20 cellular contexts compared by ENCODE assay signal in genomic region chr20:1472556-1473243, GRCh38. TPM values are rescaled to one million over a fixed set of nuclear protein-coding genes. Genes with fewer than 3 reads are reported as not detected.
DNase-seq lines count a peak whose midpoint lies in the region; ATAC-seq and TF ChIP-seq lines count a peak whose summit lies in the region.
"Had no signal": no experiment of that assay in that cellular context is flagged by ENCODE, and none has a peak within 500 bp of the region (broad histone marks: within the 10 kb centered on the region; RNA-seq: fewer than 3 reads in every experiment).

No MANE protein-coding gene starts in this region.

- H3K79me2 ChIP-seq in Karpas-422 (ENCODE audit: low read length), result no peaks in the 10 kb centered on the region

- H3K4me3 ChIP-seq in Karpas-422 (ENCODE audit: low read length), result no peak overlapping the region
- H3K4me3 ChIP-seq: cardiac muscle cell, gastrocnemius medialis, sigmoid colon had no signal

- H3K27ac Mint-ChIP-seq in T-helper 17 cell, result no peak overlapping the region
- H3K27ac Mint-ChIP-seq: activated naive CD8-positive, alpha-beta T cell treated with anti-CD3 and anti-CD28 coated beads, Interleukin-2, amount 10 ng/mL, durations not matched to agents 7 days and 5 days; endodermal cell; immature natural killer cell had no signal

- peak; percentile 42 for ATAC-seq in T-helper 17 cell
- ATAC-seq in HG03045 (IDR thresholded peaks at IDR 0.05; ENCODE audit: unreplicated experiment), result no peak
- no peak for ATAC-seq in GM19351 (IDR thresholded peaks at IDR 0.05; ENCODE audit: unreplicated experiment)
- ATAC-seq in HG02884 (IDR thresholded peaks at IDR 0.05; ENCODE audit: unreplicated experiment), result no peak
- ATAC-seq: gastrocnemius medialis, PC-3 had no signal

- no peaks in the 10 kb centered on the region for H4K20me1 ChIP-seq in Karpas-422 (ENCODE audit: insufficient read depth, low read depth, low read length)

- H3K4me2 ChIP-seq in Karpas-422 (ENCODE audit: low read depth, low read length, poor library complexity, severe bottlenecking), result no peak overlapping the region

- DNase-seq in Karpas-422 (peak; percentile 62), T-helper 17 cell (no peak), medulla oblongata (ENCODE audit: extremely low spot score) (peak; percentile 15), GM03348 (ENCODE audit: low spot score) (no peak)
- DNase-seq: activated CD4-positive, alpha-beta T cell treated with anti-CD3 and anti-CD28 coated beads for 1 hour; activated CD8-positive, alpha-beta memory T cell treated with anti-CD3 and anti-CD28 coated beads, Interleukin-2, amount 50 U/mL, for 48 hours; activated naive CD8-positive, alpha-beta T cell treated with anti-CD3 and anti-CD28 coated beads, Interleukin-2, amount 10 ng/mL, durations not matched to agents 7 days and 5 days; endodermal cell; gastrocnemius medialis; immature natural killer cell; mesenchymal stem cell; NCI-H226; PC-3; sigmoid colon; stimulated activated CD4-positive, alpha-beta T cell treated with anti-CD3 and anti-CD28 coated beads, Interleukin-4, amount 100 ng/mL, for 1 hour had no signal

- H3K4me3 Mint-ChIP-seq in T-helper 17 cell, result no peak overlapping the region
- H3K4me3 Mint-ChIP-seq: activated naive CD8-positive, alpha-beta T cell treated with anti-CD3 and anti-CD28 coated beads, Interleukin-2, amount 10 ng/mL, durations not matched to agents 7 days and 5 days; endodermal cell; immature natural killer cell had no signal

- no peaks in the 10 kb centered on the region for H3K9me2 ChIP-seq in Karpas-422 (replicated peaks; ENCODE audit: insufficient read depth, low read length)

- 0 out of 2 replicates have a peak overlapping the region, but pooled peaks have one; percentile 14 for H3K27ac ChIP-seq in C4-2B
- no peak overlapping the region for H3K27ac ChIP-seq in Karpas-422 (ENCODE audit: low read length)
- H3K27ac ChIP-seq: cardiac muscle cell, gastrocnemius medialis, sigmoid colon had no signal

- no peak overlapping the region for H2AFZ ChIP-seq in Karpas-422 (ENCODE audit: low read length)

- H3K9ac ChIP-seq in Karpas-422 (ENCODE audit: low read length), result no peak overlapping the region

- H3K4me1 ChIP-seq in Karpas-422 (ENCODE audit: low read length), result peaks cover 7% of the 10 kb centered on the region

- H3K4me1 Mint-ChIP-seq in T-helper 17 cell, result peaks cover 7% of the 10 kb centered on the region

- H3K27me3 Mint-ChIP-seq in T-helper 17 cell, result peaks cover 37% of the 10 kb centered on the region

- no peaks in the 10 kb centered on the region for H3K27me3 ChIP-seq in Karpas-422 (ENCODE audit: low read length)
- H3K27me3 ChIP-seq: cardiac muscle cell, gastrocnemius medialis, sigmoid colon had no signal

- no peaks in the 10 kb centered on the region for H3K36me3 Mint-ChIP-seq in T-helper 17 cell (ENCODE audit: low read depth)
- H3K36me3 Mint-ChIP-seq: immature natural killer cell had no signal

- TF ChIP-seq CTCF in C4-2B (conservative IDR thresholded peaks at IDR 0.05), result no peak

- no peaks in the 10 kb centered on the region for H3K36me3 ChIP-seq in Karpas-422 (ENCODE audit: insufficient read depth, low read length)
- H3K36me3 ChIP-seq: cardiac muscle cell, gastrocnemius medialis, sigmoid colon had no signal

- no peaks in the 10 kb centered on the region for H3K9me3 ChIP-seq in Karpas-422 (ENCODE audit: low read length)
- H3K9me3 ChIP-seq in T-helper 17 cell (ENCODE audit: control insufficient read depth, low read length, poor library complexity, severe bottlenecking), result no peaks in the 10 kb centered on the region
- H3K9me3 ChIP-seq: gastrocnemius medialis, sigmoid colon had no signal

RNA-seq across cellular contexts. Expression of gene NSFL1C, which starts 6.1 kb away (rescaled TPM):
- total RNA-seq in Karpas-422 (2014; rRNA removed; shearing (Covaris generic); ENCODE audit: low replicate concordance), result 19.4 and 20.9 TPM in 2 replicates
- 10 to 100 TPM; 57.7 to 63.1 TPM for total RNA-seq in T-helper 17 cell

RNA-seq across cellular contexts. Expression of gene SIRPB2, which starts 18.5 kb away (rescaled TPM):
- total RNA-seq in Karpas-422 (2014; rRNA removed; shearing (Covaris generic); ENCODE audit: low replicate concordance), result not detected in 2 replicates
- 1 to 10 TPM in 1 of 2 donors, under 1 TPM in 1; 0.78 to 1.8 TPM for total RNA-seq in T-helper 17 cell
- total RNA-seq: activated naive CD8-positive, alpha-beta T cell treated with anti-CD3 and anti-CD28 coated beads, Interleukin-2, amount 10 ng/mL, durations not matched to agents 7 days and 5 days; cardiac muscle cell; endodermal cell had no signal

Comparison
In these comparisons a context has a peak if more than half of its experiments do, and no peak if none do; other contexts are left out.
1. DNase-seq: peak in Karpas-422 (single experiment) and medulla oblongata (single experiment); none in T-helper 17 cell (0 of 3) and GM03348 (single experiment).